8 cellular contexts compared by ENCODE assay signal in genomic region chr2:132448771-132449170, GRCh38. TPM values are rescaled to one million over a fixed set of nuclear protein-coding genes. Genes with fewer than 3 reads are reported as not detected.
DNase-seq lines count a peak whose midpoint lies in the region; ATAC-seq and TF ChIP-seq lines count a peak whose summit lies in the region.

No MANE protein-coding gene starts in this region.

- H3K9me3 Mint-ChIP-seq in endothelial cell (ENCODE audit: unreplicated experiment): no peaks in the 10 kb centered on the region
- H3K9me3 Mint-ChIP-seq in osteocyte (ENCODE audit: unreplicated experiment): no peaks in the 10 kb centered on the region

- H3K4me1 Mint-ChIP-seq in endothelial cell (ENCODE audit: unreplicated experiment) (peaks cover 7% of the 10 kb centered on the region), osteocyte (ENCODE audit: unreplicated experiment) (no peaks in the 10 kb centered on the region)

- ATAC-seq in HG03095 (IDR thresholded peaks at IDR 0.05; ENCODE audit: unreplicated experiment): no peak

- H3K36me3 Mint-ChIP-seq in endothelial cell (ENCODE audit: low read depth, unreplicated experiment) (no peaks in the 10 kb centered on the region), osteocyte (ENCODE audit: unreplicated experiment) (no peaks in the 10 kb centered on the region)

- TF ChIP-seq CTCF in endothelial cell (IDR thresholded peaks at IDR 0.05; ENCODE audit: unreplicated experiment): peak; percentile 66
- peak; percentile 70 for TF ChIP-seq CTCF in osteocyte (IDR thresholded peaks at IDR 0.05)

- no peak overlapping the region for H3K4me3 Mint-ChIP-seq in endothelial cell (ENCODE audit: unreplicated experiment)
- H3K4me3 Mint-ChIP-seq in osteocyte (ENCODE audit: unreplicated experiment): no peak overlapping the region

- DNase-seq in GM03348 (ENCODE audit: low spot score): peak; percentile 46
- DNase-seq in NCI-H2227 treated with DMSO at 0.1 percent for 48 hours (lab: John Stamatoyannopoulos, UW): peak; percentile 16
- peak; percentile 43 for DNase-seq in endothelial cell (ENCODE audit: low spot score)
- DNase-seq in osteocyte (ENCODE audit: extremely low spot score, unreplicated experiment): no peak
- DNase-seq in kidney glomerular epithelial cell (lab: John Stamatoyannopoulos, UW): no peak
- DNase-seq in NCI-H446 treated with DMSO at 0.1 percent for 48 hours (lab: John Stamatoyannopoulos, UW): no peak
- DNase-seq in KG1 (lab: John Stamatoyannopoulos, UW): no peak

- no peaks in the 10 kb centered on the region for H3K27me3 Mint-ChIP-seq in endothelial cell (ENCODE audit: unreplicated experiment)
- peaks cover 6% of the 10 kb centered on the region for H3K27me3 Mint-ChIP-seq in osteocyte (ENCODE audit: unreplicated experiment)

- H3K27ac Mint-ChIP-seq in endothelial cell (ENCODE audit: unreplicated experiment) (no peak overlapping the region), osteocyte (ENCODE audit: unreplicated experiment) (no peak overlapping the region)

RNA-seq across cellular contexts. Expression of gene GPR39, which starts 32.2 kb away (rescaled TPM):
- 0.62 TPM for total RNA-seq in endothelial cell (ENCODE audit: unreplicated experiment)
- 0.21 and 0.42 TPM in 2 replicates for total RNA-seq in osteocyte

Comparison
In these comparisons a context has a peak if more than half of its experiments do, and no peak if none do; other contexts are left out.
1. DNase-seq: peak in GM03348 (single experiment), NCI-H2227 treated with DMSO at 0.1 percent for 48 hours (single experiment) and endothelial cell (single experiment); none in osteocyte (single experiment), kidney glomerular epithelial cell (single experiment), NCI-H446 treated with DMSO at 0.1 percent for 48 hours (single experiment) and KG1 (single experiment).